ENCODE assay signal across 1 cellular context in the genomic region with DNA sequence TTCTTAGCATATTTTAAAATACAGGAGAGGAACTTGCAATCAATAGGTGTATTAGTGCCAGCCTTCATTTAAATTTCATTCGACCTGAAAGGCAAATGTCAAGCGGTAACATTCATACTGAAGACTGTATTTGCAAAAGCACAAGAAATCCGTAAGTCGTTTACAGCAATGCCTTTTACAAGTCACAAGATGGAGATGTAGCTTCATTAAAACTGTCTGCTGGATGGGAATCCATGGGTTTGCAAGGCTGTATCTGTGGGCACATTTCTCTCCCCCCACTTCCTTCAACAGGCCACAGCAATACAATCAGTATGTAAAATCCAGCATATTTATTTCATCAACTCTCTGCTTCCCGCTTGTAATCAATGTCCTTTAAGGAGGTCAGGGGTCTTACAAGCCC.
TF ChIP-seq lines count a peak whose summit lies in the region.

No MANE protein-coding gene starts in this region.

TF ChIP-seq in GM23338, 12 proteins besides CTCF, POLR2A, EP300 and RAD21 (continued from another document):
- TF ChIP-seq, protein P1, sequence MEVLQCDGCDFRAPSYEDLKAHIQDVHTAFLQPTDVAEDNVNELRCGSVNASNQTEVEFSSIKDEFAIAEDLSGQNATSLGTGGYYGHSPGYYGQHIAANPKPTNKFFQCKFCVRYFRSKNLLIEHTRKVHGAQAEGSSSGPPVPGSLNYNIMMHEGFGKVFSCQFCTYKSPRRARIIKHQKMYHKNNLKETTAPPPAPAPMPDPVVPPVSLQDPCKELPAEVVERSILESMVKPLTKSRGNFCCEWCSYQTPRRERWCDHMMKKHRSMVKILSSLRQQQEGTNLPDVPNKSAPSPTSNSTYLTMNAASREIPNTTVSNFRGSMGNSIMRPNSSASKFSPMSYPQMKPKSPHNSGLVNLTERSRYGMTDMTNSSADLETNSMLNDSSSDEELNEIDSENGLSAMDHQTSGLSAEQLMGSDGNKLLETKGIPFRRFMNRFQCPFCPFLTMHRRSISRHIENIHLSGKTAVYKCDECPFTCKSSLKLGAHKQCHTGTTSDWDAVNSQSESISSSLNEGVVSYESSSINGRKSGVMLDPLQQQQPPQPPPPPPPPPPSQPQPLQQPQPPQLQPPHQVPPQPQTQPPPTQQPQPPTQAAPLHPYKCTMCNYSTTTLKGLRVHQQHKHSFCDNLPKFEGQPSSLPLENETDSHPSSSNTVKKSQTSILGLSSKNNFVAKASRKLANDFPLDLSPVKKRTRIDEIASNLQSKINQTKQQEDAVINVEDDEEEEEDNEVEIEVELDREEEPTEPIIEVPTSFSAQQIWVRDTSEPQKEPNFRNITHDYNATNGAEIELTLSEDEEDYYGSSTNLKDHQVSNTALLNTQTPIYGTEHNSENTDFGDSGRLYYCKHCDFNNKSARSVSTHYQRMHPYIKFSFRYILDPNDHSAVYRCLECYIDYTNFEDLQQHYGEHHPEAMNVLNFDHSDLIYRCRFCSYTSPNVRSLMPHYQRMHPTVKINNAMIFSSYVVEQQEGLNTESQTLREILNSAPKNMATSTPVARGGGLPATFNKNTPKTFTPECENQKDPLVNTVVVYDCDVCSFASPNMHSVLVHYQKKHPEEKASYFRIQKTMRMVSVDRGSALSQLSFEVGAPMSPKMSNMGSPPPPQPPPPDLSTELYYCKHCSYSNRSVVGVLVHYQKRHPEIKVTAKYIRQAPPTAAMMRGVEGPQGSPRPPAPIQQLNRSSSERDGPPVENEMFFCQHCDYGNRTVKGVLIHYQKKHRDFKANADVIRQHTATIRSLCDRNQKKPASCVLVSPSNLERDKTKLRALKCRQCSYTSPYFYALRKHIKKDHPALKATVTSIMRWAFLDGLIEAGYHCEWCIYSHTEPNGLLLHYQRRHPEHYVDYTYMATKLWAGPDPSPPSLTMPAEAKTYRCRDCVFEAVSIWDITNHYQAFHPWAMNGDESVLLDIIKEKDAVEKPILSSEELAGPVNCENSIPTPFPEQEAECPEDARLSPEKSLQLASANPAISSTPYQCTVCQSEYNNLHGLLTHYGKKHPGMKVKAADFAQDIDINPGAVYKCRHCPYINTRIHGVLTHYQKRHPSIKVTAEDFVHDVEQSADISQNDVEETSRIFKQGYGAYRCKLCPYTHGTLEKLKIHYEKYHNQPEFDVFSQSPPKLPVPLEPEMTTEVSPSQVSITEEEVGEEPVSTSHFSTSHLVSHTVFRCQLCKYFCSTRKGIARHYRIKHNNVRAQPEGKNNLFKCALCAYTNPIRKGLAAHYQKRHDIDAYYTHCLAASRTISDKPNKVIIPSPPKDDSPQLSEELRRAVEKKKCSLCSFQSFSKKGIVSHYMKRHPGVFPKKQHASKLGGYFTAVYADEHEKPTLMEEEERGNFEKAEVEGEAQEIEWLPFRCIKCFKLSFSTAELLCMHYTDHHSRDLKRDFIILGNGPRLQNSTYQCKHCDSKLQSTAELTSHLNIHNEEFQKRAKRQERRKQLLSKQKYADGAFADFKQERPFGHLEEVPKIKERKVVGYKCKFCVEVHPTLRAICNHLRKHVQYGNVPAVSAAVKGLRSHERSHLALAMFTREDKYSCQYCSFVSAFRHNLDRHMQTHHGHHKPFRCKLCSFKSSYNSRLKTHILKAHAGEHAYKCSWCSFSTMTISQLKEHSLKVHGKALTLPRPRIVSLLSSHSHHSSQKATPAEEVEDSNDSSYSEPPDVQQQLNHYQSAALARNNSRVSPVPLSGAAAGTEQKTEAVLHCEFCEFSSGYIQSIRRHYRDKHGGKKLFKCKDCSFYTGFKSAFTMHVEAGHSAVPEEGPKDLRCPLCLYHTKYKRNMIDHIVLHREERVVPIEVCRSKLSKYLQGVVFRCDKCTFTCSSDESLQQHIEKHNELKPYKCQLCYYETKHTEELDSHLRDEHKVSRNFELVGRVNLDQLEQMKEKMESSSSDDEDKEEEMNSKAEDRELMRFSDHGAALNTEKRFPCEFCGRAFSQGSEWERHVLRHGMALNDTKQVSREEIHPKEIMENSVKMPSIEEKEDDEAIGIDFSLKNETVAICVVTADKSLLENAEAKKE (CRISPR knock-in tag; IDR thresholded peaks at IDR 0.05): no peak
- TF ChIP-seq ZNF331 (CRISPR knock-in tag; IDR thresholded peaks at IDR 0.05; ENCODE audit: low read depth) (no peak), NANOG (IDR thresholded peaks at IDR 0.05; ENCODE audit: borderline replicate concordance) (no peak), STAT1 (IDR thresholded peaks at IDR 0.05; ENCODE audit: unreplicated experiment) (no peak), EZH2 (IDR thresholded peaks at IDR 0.05; ENCODE audit: low read depth, unreplicated experiment) (no peak), JUNB (IDR thresholded peaks at IDR 0.05; ENCODE audit: unreplicated experiment) (no peak)
